ENCODE assay signal across 8 cellular contexts in genomic region chr9:96453625-96454024, GRCh38. TPM values are rescaled to one million over a fixed set of nuclear protein-coding genes. Genes with fewer than 3 reads are reported as not detected.
DNase-seq lines count a peak whose midpoint lies in the region; ATAC-seq and TF ChIP-seq lines count a peak whose summit lies in the region.

No MANE protein-coding gene starts in this region.

- no peak overlapping the region for H3K4me2 ChIP-seq in mammary epithelial cell (ENCODE audit: insufficient read depth, low read depth, low read length)

- TF ChIP-seq CTCF in Caco-2 (IDR thresholded peaks at IDR 0.05; ENCODE audit: insufficient read depth in 1 of 2, low read depth in 1 of 2, low read length in 1 of 2, severe bottlenecking in 1 of 2, unreplicated experiment in 1 of 2) (peak; percentile 21 to 57), mammary epithelial cell (conservative IDR thresholded peaks at IDR 0.05 in 1 of 2, IDR thresholded peaks at IDR 0.05 in 1 of 2; ENCODE audit: extremely low read depth in 1 of 2, insufficient read depth in 1 of 2, low read depth in 1 of 2, low read length in 2 of 2) (peak; percentile 67 to 76)

- dilution Hi-C loops in mammary epithelial cell (cut with HindIII; ENCODE audit: low sequenced_read_pairs), result no loop called here

- H4K20me1 ChIP-seq in mammary epithelial cell (ENCODE audit: insufficient read depth, low read length), result no peaks in the 10 kb centered on the region

- peak overlapping the region; percentile 1 for H3K4me3 Mint-ChIP-seq in Caco-2 (ENCODE audit: unreplicated experiment)
- H3K4me3 Mint-ChIP-seq in naive thymus-derived CD8-positive, alpha-beta T cell, result peak overlapping the region in 4 of 10 donors; percentile 0 to 18 (median 8)

- H2AFZ ChIP-seq in mammary epithelial cell (ENCODE audit: low read depth, low read length), result no peak overlapping the region

- no peak overlapping the region for H3K27ac Mint-ChIP-seq in Caco-2 (ENCODE audit: unreplicated experiment)
- H3K27ac Mint-ChIP-seq in naive thymus-derived CD8-positive, alpha-beta T cell, result peak overlapping the region in 4 of 10 donors; percentile 10 to 80 (median 61)

- POLR2A ChIA-PET in Caco-2 (lab: Charles Lee), result no interaction called here
- POLR2A ChIA-PET in naive thymus-derived CD8-positive, alpha-beta T cell (lab: Charles Lee), result interaction anchor here (5.4 kb wide), 1 partner anchor 35 kb away, joined by 36 read pairs; the partner anchor contains the start of gene ZNF367

- no peak overlapping the region for H3K27ac ChIP-seq in mammary epithelial cell (ENCODE audit: insufficient read depth, low read depth, low read length)

- peaks cover 36% of the 10 kb centered on the region for H3K79me2 ChIP-seq in mammary epithelial cell (ENCODE audit: insufficient read depth, low read length)

- H3K9me3 ChIP-seq in Caco-2, result no peaks in the 10 kb centered on the region
- H3K9me3 ChIP-seq in mammary epithelial cell (replicated peaks; ENCODE audit: insufficient read depth, low read length), result no peaks in the 10 kb centered on the region

- WGBS in mammary epithelial cell (ENCODE audit: low coverage, missing lambda C conversion rate), result 7% methylated on average over 2 of the region's 2 CpGs

- no peak overlapping the region for H3K9ac ChIP-seq in mammary epithelial cell (ENCODE audit: insufficient read depth, low read length)

- H3K36me3 ChIP-seq in Caco-2 (ENCODE audit: control insufficient read depth, insufficient read depth, low read length) (no peaks in the 10 kb centered on the region), mammary epithelial cell (ENCODE audit: insufficient read depth, low read length) (no peaks in the 10 kb centered on the region)

- in situ Hi-C loops in mammary epithelial cell (cut with MboI; ENCODE audit: low sequenced_read_pairs in 2 of 2), result no loop called here

- H3K4me1 ChIP-seq in Caco-2, result 0 out of 2 replicates have a peak, but pooled peaks cover 3% of the 10 kb centered on the region
- peaks cover 8% of the 10 kb centered on the region for H3K4me1 ChIP-seq in mammary epithelial cell (ENCODE audit: insufficient read depth, low read length)

- ATAC-seq in GM19395 (IDR thresholded peaks at IDR 0.05; ENCODE audit: unreplicated experiment), result no peak
- ATAC-seq in naive thymus-derived CD8-positive, alpha-beta T cell, result no peak

- intact Hi-C loops in Caco-2 (cut with micrococcal nuclease; ENCODE audit: unreplicated experiment) (loop anchor here (10.0 kb wide), 1 partner anchor 321 kb away; the partner anchor contains the start of gene ZNF510), mammary epithelial cell (cut with micrococcal nuclease) (loop anchor here (2.0 to 5.0 kb wide), 3 partner anchors 71 to 201 kb away; partner anchors contain the start of genes PRXL2C and SLC35D2)

- no peaks in the 10 kb centered on the region for H3K9me3 Mint-ChIP-seq in Caco-2 (ENCODE audit: unreplicated experiment)
- H3K9me3 Mint-ChIP-seq in naive thymus-derived CD8-positive, alpha-beta T cell, result no peaks in the 10 kb centered on the region

- no peaks in the 10 kb centered on the region for H3K27me3 Mint-ChIP-seq in Caco-2 (ENCODE audit: insufficient read depth, unreplicated experiment)
- peaks cover 0 to 6% (median 3%) of the 10 kb centered on the region in 5 donors for H3K27me3 Mint-ChIP-seq in naive thymus-derived CD8-positive, alpha-beta T cell

- H3K4me3 ChIP-seq in Caco-2 (ENCODE audit: low read depth, low read length), result no peak overlapping the region
- no peak overlapping the region for H3K4me3 ChIP-seq in mammary epithelial cell (replicated peaks in 1 of 3; ENCODE audit: insufficient read depth in 1 of 3, low read depth in 2 of 3, low read length in 3 of 3)

- H3K36me3 Mint-ChIP-seq in Caco-2 (ENCODE audit: insufficient read depth, unreplicated experiment), result peaks cover 21% of the 10 kb centered on the region
- H3K36me3 Mint-ChIP-seq in naive thymus-derived CD8-positive, alpha-beta T cell, result peaks cover 0 to 8% (median 4%) of the 10 kb centered on the region in 3 donors

- CTCF ChIA-PET in Caco-2 (lab: Charles Lee), result no interaction called here
- CTCF ChIA-PET in mammary epithelial cell (lab: Charles Lee; ENCODE audit: low non-redundant PET), result no interaction called here

- H3K27me3 ChIP-seq in Caco-2 (replicated peaks; ENCODE audit: control insufficient read depth, insufficient read depth, low read length), result no peaks in the 10 kb centered on the region
- H3K27me3 ChIP-seq in mammary epithelial cell (ENCODE audit: insufficient read depth, low read length), result no peaks in the 10 kb centered on the region

- DNase-seq in Caco-2 (peak in 1 of 2 experiments; percentile 17), HuH-7.5 (ENCODE audit: low spot score) (peak; percentile 42), mammary epithelial cell (peak; percentile 38), myocyte (ENCODE audit: low read depth) (peak; percentile 47), NCI-H510A treated with DMSO at 0.1 percent for 48 hours (lab: John Stamatoyannopoulos, UW) (no peak), NCI-H446 treated with DMSO at 0.1 percent for 48 hours (lab: John Stamatoyannopoulos, UW) (no peak)
- DNase-seq in naive thymus-derived CD8-positive, alpha-beta T cell, result no peak

- peaks cover 12% of the 10 kb centered on the region for H3K4me1 Mint-ChIP-seq in Caco-2 (ENCODE audit: low read depth, unreplicated experiment)
- H3K4me1 Mint-ChIP-seq in naive thymus-derived CD8-positive, alpha-beta T cell, result peaks cover 11 to 29% (median 25%) of the 10 kb centered on the region in 4 donors

- BruUV-seq in Caco-2 (replicated peaks; lab: Mats Ljungman, UMichigan) (TSS peak; percentile 3), mammary epithelial cell (replicated peaks; lab: Mats Ljungman, UMichigan) (no TSS peak)

RNA-seq across cellular contexts. Expression of gene HABP4, which starts 3.7 kb away (rescaled TPM):
- 24.8 and 26.7 TPM in 2 replicates for total RNA-seq in Caco-2 (2022)
- 1 to 10 TPM; 7.7 to 9.6 TPM for total RNA-seq in mammary epithelial cell
- polyA plus RNA-seq in mammary epithelial cell, result 4.8 TPM
- 1.2 TPM for polyA minus RNA-seq in mammary epithelial cell
- total RNA-seq in myocyte, result 25.5 and 32.7 TPM in 2 replicates
- 26.1 TPM for polyA plus RNA-seq in myocyte (2012)
- 10 to 100 TPM; 30.8 to 31.4 TPM for total RNA-seq in naive thymus-derived CD8-positive, alpha-beta T cell
- 10 to 100 TPM; 13.5 to 31.8 (median 14.3) TPM for polyA plus RNA-seq in naive thymus-derived CD8-positive, alpha-beta T cell

RNA-seq across cellular contexts. Expression of gene ZNF367, which starts 35.5 kb away (rescaled TPM):
- total RNA-seq in Caco-2 (2022) (9.3 and 10.0 TPM in 2 replicates), mammary epithelial cell (1 to 10 TPM; 1.5 to 7.9 TPM), myocyte (1.8 and 2.2 TPM in 2 replicates)
- polyA plus RNA-seq in mammary epithelial cell, result 4.2 TPM
- 4.9 TPM for polyA minus RNA-seq in mammary epithelial cell
- polyA plus RNA-seq in myocyte (2012), result 0.39 TPM
- 1 to 10 TPM; 7.5 to 7.6 TPM for total RNA-seq in naive thymus-derived CD8-positive, alpha-beta T cell
- 1 to 10 TPM in 1 of 3 donors, under 1 TPM in 2; 0.82 to 2.2 (median 0.97) TPM for polyA plus RNA-seq in naive thymus-derived CD8-positive, alpha-beta T cell

Comparison
In these comparisons a context has a peak if more than half of its experiments do, and no peak if none do; other contexts are left out.
1. DNase-seq: peak in HuH-7.5 (single experiment), mammary epithelial cell (single experiment) and myocyte (single experiment); none in naive thymus-derived CD8-positive, alpha-beta T cell (0 of 10), NCI-H510A treated with DMSO at 0.1 percent for 48 hours (single experiment) and NCI-H446 treated with DMSO at 0.1 percent for 48 hours (single experiment).